ENCODE assay signal across 1 cellular context in the genomic region with DNA sequence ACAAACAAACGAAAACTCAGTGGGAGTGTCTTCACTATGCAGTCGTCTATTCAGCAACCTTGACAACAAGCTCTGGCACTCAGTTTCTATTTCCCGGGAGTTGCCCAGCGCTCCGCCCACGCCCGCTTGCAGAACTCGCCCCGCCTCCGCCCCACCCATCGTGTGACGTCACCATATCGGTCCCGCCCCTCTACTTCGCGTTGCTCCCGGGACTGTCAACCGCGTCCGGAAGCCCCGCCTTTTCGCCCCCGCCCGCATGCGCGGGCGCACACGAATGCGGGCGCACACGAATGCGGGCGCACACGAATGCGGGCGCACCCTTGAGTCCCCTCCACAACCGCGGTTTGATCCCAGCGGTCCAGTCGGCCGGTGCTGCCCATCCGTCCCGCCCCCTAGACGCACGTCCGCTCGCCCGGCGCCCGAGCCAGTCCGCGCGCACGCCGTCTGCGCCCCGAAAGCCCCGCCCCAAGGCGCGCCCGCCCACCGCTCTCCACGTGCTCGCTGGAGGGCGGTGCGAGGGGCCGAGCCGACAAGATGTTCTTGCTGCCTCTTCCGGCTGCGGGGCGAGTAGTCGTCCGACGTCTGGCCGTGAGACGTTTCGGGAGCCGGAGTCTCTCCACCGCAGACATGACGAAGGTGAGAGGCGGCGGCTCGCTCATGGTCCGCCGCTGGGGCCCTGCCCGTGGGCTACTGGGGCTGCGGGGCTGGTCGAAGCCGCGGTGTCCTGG.
TF ChIP-seq lines count a peak whose summit lies in the region.

TSS of gene LAP3 (plus strand) at position 267 of the 728 bp plus-strand sequence. CDS start at position 535, 268 bp downstream.

TF ChIP-seq in GM12878, 131 proteins besides CTCF, POLR2A, EP300 and RAD21 (continued from another document and continues in another):
- TF ChIP-seq TCF7 (IDR thresholded peaks at IDR 0.05; ENCODE audit: borderline replicate concordance) (no peak), IRF3 (IDR thresholded peaks at IDR 0.05) (no peak), NR2C2 (IDR thresholded peaks at IDR 0.05; ENCODE audit: borderline replicate concordance, control insufficient read depth, insufficient read length, low read depth) (no peak), KLF5 (IDR thresholded peaks at IDR 0.05; ENCODE audit: partially characterized antibody) (no peak), GATAD2B (conservative IDR thresholded peaks at IDR 0.05; ENCODE audit: low read depth) (0 out of 2 replicates have a peak, but pooled peaks have one; percentile 45), TARDBP (IDR thresholded peaks at IDR 0.05; ENCODE audit: borderline replicate concordance) (no peak), PAX5 (IDR thresholded peaks at IDR 0.05; ENCODE audit: borderline replicate concordance, low read depth, low read length) (0 out of 2 replicates have a peak, but pooled peaks have one; percentile 36), RAD51 (IDR thresholded peaks at IDR 0.05) (no peak), ZNF207 (IDR thresholded peaks at IDR 0.05; ENCODE audit: borderline replicate concordance) (peak; percentile 75; the same call in 1 of the 2 replicates), ZNF24 (IDR thresholded peaks at IDR 0.05) (no peak), YY1 (IDR thresholded peaks at IDR 0.05; ENCODE audit: low read depth, low read length) (peak; percentile 71), BCL11A (IDR thresholded peaks at IDR 0.05; ENCODE audit: low read depth, low read length) (no peak), IKZF1 (conservative IDR thresholded peaks at IDR 0.05) (peak; percentile 52), NKRF (conservative IDR thresholded peaks at IDR 0.05) (peak; percentile 88), EGR1 (IDR thresholded peaks at IDR 0.05; ENCODE audit: borderline replicate concordance in 1 of 2, low read depth in 2 of 2, low read length in 2 of 2) (peak; percentile 45 to 97), POLR2AphosphoS2 (IDR thresholded peaks at IDR 0.05; ENCODE audit: low read depth, low read length) (peak; percentile 95), HCFC1 (IDR thresholded peaks at IDR 0.05; ENCODE audit: low read length) (peak; percentile 9; the same call in 1 of the 2 replicates), PAX8 (IDR thresholded peaks at IDR 0.05) (no peak), ZSCAN29 (IDR thresholded peaks at IDR 0.05) (no peak), KAT2A (conservative IDR thresholded peaks at IDR 0.05; ENCODE audit: control insufficient read depth, low read depth, low read length) (no peak), CHD1 (IDR thresholded peaks at IDR 0.05; ENCODE audit: low read depth, low read length) (no peak), JUND (IDR thresholded peaks at IDR 0.05; ENCODE audit: low read depth, low read length) (0 out of 2 replicates have a peak, but pooled peaks have one; percentile 51), BACH1 (IDR thresholded peaks at IDR 0.05; ENCODE audit: borderline replicate concordance) (peak; percentile 75), CUX1 (IDR thresholded peaks at IDR 0.05; ENCODE audit: insufficient replicate concordance, low read depth, low read length) (no peak), ESRRA (IDR thresholded peaks at IDR 0.05; ENCODE audit: low read length) (no peak), BMI1 (IDR thresholded peaks at IDR 0.05; ENCODE audit: borderline replicate concordance) (no peak), KDM1A (IDR thresholded peaks at IDR 0.05; ENCODE audit: borderline replicate concordance) (no peak), MYB (IDR thresholded peaks at IDR 0.05; ENCODE audit: borderline replicate concordance, low read depth, low read length) (no peak), SREBF1 (IDR thresholded peaks at IDR 0.05; ENCODE audit: low read length) (0 out of 2 replicates have a peak, but pooled peaks have one; percentile 13), RFX5 (IDR thresholded peaks at IDR 0.05; ENCODE audit: low read depth, low read length) (peak; percentile 63; the same call in 1 of the 2 replicates), HDAC2 (IDR thresholded peaks at IDR 0.05) (no peak), MTA2 (IDR thresholded peaks at IDR 0.05; ENCODE audit: low read depth) (no peak), MAX (IDR thresholded peaks at IDR 0.05; ENCODE audit: low read depth, low read length) (peak; percentile 96), CHD4 (IDR thresholded peaks at IDR 0.05) (no peak), TCF12 (IDR thresholded peaks at IDR 0.05; ENCODE audit: low read depth, low read length) (peak; percentile 33; the same call in 1 of the 2 replicates), MEF2A (IDR thresholded peaks at IDR 0.05; ENCODE audit: insufficient read depth, low read depth, low read length) (no peak), POU2F2 (IDR thresholded peaks at IDR 0.05; ENCODE audit: borderline replicate concordance, low read depth, low read length) (peak; percentile 93)
- TF ChIP-seq, protein P1, sequence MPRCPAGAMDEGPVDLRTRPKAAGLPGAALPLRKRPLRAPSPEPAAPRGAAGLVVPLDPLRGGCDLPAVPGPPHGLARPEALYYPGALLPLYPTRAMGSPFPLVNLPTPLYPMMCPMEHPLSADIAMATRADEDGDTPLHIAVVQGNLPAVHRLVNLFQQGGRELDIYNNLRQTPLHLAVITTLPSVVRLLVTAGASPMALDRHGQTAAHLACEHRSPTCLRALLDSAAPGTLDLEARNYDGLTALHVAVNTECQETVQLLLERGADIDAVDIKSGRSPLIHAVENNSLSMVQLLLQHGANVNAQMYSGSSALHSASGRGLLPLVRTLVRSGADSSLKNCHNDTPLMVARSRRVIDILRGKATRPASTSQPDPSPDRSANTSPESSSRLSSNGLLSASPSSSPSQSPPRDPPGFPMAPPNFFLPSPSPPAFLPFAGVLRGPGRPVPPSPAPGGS (IDR thresholded peaks at IDR 0.05; ENCODE audit: borderline replicate concordance, insufficient read depth, low read depth, low read length, poor library complexity, severe bottlenecking) = peak; percentile 26
- TF ChIP-seq, protein P2, sequence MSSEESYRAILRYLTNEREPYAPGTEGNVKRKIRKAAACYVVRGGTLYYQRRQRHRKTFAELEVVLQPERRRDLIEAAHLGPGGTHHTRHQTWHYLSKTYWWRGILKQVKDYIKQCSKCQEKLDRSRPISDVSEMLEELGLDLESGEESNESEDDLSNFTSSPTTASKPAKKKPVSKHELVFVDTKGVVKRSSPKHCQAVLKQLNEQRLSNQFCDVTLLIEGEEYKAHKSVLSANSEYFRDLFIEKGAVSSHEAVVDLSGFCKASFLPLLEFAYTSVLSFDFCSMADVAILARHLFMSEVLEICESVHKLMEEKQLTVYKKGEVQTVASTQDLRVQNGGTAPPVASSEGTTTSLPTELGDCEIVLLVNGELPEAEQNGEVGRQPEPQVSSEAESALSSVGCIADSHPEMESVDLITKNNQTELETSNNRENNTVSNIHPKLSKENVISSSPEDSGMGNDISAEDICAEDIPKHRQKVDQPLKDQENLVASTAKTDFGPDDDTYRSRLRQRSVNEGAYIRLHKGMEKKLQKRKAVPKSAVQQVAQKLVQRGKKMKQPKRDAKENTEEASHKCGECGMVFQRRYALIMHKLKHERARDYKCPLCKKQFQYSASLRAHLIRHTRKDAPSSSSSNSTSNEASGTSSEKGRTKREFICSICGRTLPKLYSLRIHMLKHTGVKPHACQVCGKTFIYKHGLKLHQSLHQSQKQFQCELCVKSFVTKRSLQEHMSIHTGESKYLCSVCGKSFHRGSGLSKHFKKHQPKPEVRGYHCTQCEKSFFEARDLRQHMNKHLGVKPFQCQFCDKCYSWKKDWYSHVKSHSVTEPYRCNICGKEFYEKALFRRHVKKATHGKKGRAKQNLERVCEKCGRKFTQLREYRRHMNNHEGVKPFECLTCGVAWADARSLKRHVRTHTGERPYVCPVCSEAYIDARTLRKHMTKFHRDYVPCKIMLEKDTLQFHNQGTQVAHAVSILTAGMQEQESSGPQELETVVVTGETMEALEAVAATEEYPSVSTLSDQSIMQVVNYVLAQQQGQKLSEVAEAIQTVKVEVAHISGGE (CRISPR knock-in tag; IDR thresholded peaks at IDR 0.05) = no peak
- TF ChIP-seq, protein P3, sequence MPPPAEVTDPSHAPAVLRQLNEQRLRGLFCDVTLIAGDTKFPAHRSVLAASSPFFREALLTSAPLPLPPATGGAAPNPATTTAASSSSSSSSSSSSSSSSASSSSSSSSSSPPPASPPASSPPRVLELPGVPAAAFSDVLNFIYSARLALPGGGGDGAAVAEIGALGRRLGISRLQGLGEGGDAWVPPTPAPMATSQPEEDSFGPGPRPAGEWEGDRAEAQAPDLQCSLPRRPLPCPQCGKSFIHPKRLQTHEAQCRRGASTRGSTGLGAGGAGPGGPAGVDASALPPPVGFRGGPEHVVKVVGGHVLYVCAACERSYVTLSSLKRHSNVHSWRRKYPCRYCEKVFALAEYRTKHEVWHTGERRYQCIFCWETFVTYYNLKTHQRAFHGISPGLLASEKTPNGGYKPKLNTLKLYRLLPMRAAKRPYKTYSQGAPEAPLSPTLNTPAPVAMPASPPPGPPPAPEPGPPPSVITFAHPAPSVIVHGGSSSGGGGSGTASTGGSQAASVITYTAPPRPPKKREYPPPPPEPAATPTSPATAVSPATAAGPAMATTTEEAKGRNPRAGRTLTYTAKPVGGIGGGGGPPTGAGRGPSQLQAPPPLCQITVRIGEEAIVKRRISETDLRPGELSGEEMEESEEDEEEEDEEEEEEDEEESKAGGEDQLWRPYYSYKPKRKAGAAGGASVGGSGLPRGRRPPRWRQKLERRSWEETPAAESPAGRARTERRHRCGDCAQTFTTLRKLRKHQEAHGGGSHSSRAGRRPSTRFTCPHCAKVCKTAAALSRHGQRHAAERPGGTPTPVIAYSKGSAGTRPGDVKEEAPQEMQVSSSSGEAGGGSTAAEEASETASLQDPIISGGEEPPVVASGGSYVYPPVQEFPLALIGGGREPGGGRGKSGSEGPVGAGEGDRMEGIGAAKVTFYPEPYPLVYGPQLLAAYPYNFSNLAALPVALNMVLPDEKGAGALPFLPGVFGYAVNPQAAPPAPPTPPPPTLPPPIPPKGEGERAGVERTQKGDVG (CRISPR knock-in tag; IDR thresholded peaks at IDR 0.05) = no peak
